2 cellular contexts compared by ENCODE assay signal in the genomic region with DNA sequence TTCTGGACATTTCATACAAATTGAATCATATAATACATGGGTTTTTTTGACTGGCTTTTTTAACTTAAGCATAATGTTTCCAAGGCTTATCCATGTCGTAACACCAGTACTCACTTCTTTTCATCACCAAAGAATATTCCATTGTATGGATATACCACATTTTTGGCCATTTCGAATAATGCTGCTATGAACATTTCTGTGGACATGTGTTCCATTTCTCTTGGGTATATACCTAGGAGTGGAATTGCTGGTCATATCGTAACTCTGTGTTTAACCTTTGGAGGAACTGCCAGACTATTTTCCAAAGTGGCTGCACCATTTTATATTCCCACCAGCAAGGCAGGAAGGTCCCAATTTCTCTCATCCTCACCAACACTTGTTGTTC.
TF ChIP-seq lines count a peak whose summit lies in the region.

No MANE protein-coding gene starts in this region.

TF ChIP-seq in IMR-90, 13 proteins besides CTCF, POLR2A, EP300 and RAD21 (continued from another document):
- TF ChIP-seq MXI1 (IDR thresholded peaks at IDR 0.05; ENCODE audit: borderline replicate concordance, low read depth, low read length), result no peak
- no peak for TF ChIP-seq RFX5 (IDR thresholded peaks at IDR 0.05; ENCODE audit: low read depth, low read length)
- no peak for TF ChIP-seq BHLHE40 (IDR thresholded peaks at IDR 0.05; ENCODE audit: low read depth, low read length)
- no peak for TF ChIP-seq CEBPB (IDR thresholded peaks at IDR 0.05; ENCODE audit: low read depth, low read length)

TF ChIP-seq in liver, 16 proteins besides CTCF, POLR2A, EP300 and RAD21 (continued from another document):
- TF ChIP-seq, protein P1, sequence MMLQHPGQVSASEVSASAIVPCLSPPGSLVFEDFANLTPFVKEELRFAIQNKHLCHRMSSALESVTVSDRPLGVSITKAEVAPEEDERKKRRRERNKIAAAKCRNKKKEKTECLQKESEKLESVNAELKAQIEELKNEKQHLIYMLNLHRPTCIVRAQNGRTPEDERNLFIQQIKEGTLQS (IDR thresholded peaks at IDR 0.05), result no peak
- TF ChIP-seq NR2F2 (IDR thresholded peaks at IDR 0.05), result no peak
- TF ChIP-seq GABPA (IDR thresholded peaks at IDR 0.05 in 1 of 2, conservative IDR thresholded peaks at IDR 0.05 in 1 of 2), result no peak
- no peak for TF ChIP-seq RXRA (IDR thresholded peaks at IDR 0.05)
TF ChIP-seq in liver: peak in this region for 0.
